ENCODE assay signal across 8 cellular contexts in the genomic region with DNA sequence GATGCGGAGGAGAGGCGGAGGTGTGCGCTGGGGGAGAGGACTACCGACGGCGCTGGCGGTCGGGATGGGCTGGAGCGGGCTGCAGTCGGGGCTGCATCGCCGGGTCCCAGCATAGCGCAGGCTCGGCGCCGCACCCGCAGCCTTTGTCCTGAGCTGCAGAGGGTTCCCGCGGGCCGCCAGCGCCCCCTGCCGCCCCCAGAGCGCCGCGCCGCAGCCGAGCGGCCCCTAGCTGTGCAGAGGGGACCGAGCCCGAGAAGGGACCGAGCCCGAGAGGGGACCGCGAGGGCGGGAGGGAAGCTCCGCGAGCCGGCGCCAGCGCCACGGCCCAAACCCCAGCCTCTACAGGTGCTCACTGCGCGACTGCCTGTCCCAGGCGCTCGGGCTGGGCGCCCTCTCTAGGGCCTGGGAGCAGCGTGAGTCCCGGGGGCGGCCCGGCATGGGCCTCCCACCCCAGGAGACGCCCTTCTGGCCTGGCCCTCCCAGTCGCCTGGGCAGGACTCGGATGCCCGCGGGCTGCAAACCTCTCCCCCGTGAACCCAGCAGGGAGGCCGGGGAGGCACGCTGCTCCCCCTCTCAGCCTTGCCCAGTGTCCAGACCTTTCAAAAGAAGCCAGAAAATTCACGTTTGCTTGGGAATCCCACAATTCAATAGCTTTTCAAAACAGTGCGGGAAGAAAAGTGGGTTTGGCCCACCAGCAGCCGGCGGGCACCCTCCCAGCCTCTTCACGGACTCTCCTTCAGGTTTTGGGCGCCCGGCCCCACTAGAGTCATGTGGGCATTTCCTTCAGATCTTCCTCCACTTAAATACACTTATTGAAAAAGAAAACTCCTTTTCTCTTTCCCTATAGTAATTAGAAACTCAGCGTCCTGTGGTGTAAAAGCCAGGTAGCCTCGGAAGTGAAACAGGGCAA.
DNase-seq lines count a peak whose midpoint lies in the region; ATAC-seq and TF ChIP-seq lines count a peak whose summit lies in the region.

No MANE protein-coding gene starts in this region.

- DNase-seq in DMS114 treated with DMSO at 0.1 percent for 48 hours (lab: John Stamatoyannopoulos, UW; ENCODE audit: unreplicated experiment): peak; percentile 53
- peak; percentile 71 for DNase-seq in MG63
- DNase-seq in SK-MEL-5 (ENCODE audit: low read depth, low spot score): peak; percentile 64
- peak; percentile 48 for DNase-seq in astrocyte of the spinal cord (ENCODE audit: low read depth, low spot score)
- peak; percentile 76 for DNase-seq in iPS DF 19.7 (ENCODE audit: low read depth, low spot score)
- peak; percentile 96 for DNase-seq in retina
- DNase-seq in NK-92 treated with Interleukin-12 subunit alpha and Interleukin-12 subunit beta, amount 100 ng/mL, for 24 hours (lab: John Stamatoyannopoulos, UW): no peak

- H3K9me3 ChIP-seq in MG63: no peaks in the 10 kb centered on the region

- no peaks in the 10 kb centered on the region for H3K27me3 ChIP-seq in MG63

- H3K4me3 ChIP-seq in MG63 (peak overlapping the region; percentile 32), astrocyte of the spinal cord (ENCODE audit: low read depth, low read length) (peak overlapping the region; percentile 20)

- TF ChIP-seq CTCF in astrocyte of the spinal cord (IDR thresholded peaks at IDR 0.05; ENCODE audit: low read depth, low read length): peak; percentile 71

- H3K36me3 ChIP-seq in MG63: no peaks in the 10 kb centered on the region

- in situ Hi-C loops in SK-MEL-5 (cut with HindIII; ENCODE audit: low pct_unique_long_range_greater_than_20kb, low sequenced_read_pairs): no loop called here
- in situ Hi-C loops in astrocyte of the spinal cord (cut with HindIII; ENCODE audit: low sequenced_read_pairs): no loop called here

- ATAC-seq in GM21723 (IDR thresholded peaks at IDR 0.05; ENCODE audit: unreplicated experiment): peak; percentile 90
